ENCODE assay signal across 8 cellular contexts in genomic region chr6:27630727-27631613, GRCh38.
A peak's percentile ranks its signal among the peaks of the same experiment; 100 is the strongest.
DNase-seq lines count a peak whose midpoint lies in the region; ATAC-seq and TF ChIP-seq lines count a peak whose summit lies in the region.

No MANE protein-coding gene starts in this region.

- DNase-seq in GM10266 (ENCODE audit: extremely low spot score) (peak; percentile 53), M059J (ENCODE audit: low read depth) (peak; percentile 77), fibroblast of pulmonary artery (ENCODE audit: low read depth) (peak; percentile 57), retinal pigment epithelial cell (ENCODE audit: low read depth) (no peak), RKO (ENCODE audit: low spot score) (no peak)
- peak; percentile 51 for DNase-seq in activated CD8-positive, alpha-beta T cell treated with anti-CD3 and anti-CD28 coated beads, Interleukin-2, amount 10 ng/mL, durations not matched to agents 7 days and 5 days

- H3K9me3 Mint-ChIP-seq in activated CD8-positive, alpha-beta T cell treated with anti-CD3 and anti-CD28 coated beads, Interleukin-2, amount 10 ng/mL, durations not matched to agents 7 days and 5 days (ENCODE audit: insufficient read depth): no peaks in the 10 kb centered on the region

- H3K36me3 Mint-ChIP-seq in activated CD8-positive, alpha-beta T cell treated with anti-CD3 and anti-CD28 coated beads, Interleukin-2, amount 10 ng/mL, durations not matched to agents 7 days and 5 days (ENCODE audit: low read depth): no peaks in the 10 kb centered on the region

- peaks cover 16% of the 10 kb centered on the region for H3K4me1 Mint-ChIP-seq in activated CD8-positive, alpha-beta T cell treated with anti-CD3 and anti-CD28 coated beads, Interleukin-2, amount 10 ng/mL, durations not matched to agents 7 days and 5 days (ENCODE audit: low read depth)

- no peak overlapping the region for H3K27ac Mint-ChIP-seq in activated CD8-positive, alpha-beta T cell treated with anti-CD3 and anti-CD28 coated beads, Interleukin-2, amount 10 ng/mL, durations not matched to agents 7 days and 5 days

- peak overlapping the region; percentile 68 for H3K4me3 Mint-ChIP-seq in activated CD8-positive, alpha-beta T cell treated with anti-CD3 and anti-CD28 coated beads, Interleukin-2, amount 10 ng/mL, durations not matched to agents 7 days and 5 days

- H3K27me3 Mint-ChIP-seq in activated CD8-positive, alpha-beta T cell treated with anti-CD3 and anti-CD28 coated beads, Interleukin-2, amount 10 ng/mL, durations not matched to agents 7 days and 5 days (ENCODE audit: low read depth): peaks cover 54% of the 10 kb centered on the region

- peak overlapping the region; percentile 50 for H3K4me3 ChIP-seq in fibroblast of pulmonary artery (replicated peaks; ENCODE audit: low read depth, low read length)
- H3K4me3 ChIP-seq in retinal pigment epithelial cell (ENCODE audit: low read length): peak overlapping the region; percentile 69

- peak; percentile 75 for ATAC-seq in activated CD8-positive, alpha-beta T cell treated with anti-CD3 and anti-CD28 coated beads, Interleukin-2, amount 10 ng/mL, durations not matched to agents 7 days and 5 days
- ATAC-seq in HG03095 (IDR thresholded peaks at IDR 0.05; ENCODE audit: unreplicated experiment) (no peak), HG03442 (IDR thresholded peaks at IDR 0.05; ENCODE audit: unreplicated experiment) (no peak)

- CTCF ChIA-PET in activated CD8-positive, alpha-beta T cell treated with anti-CD3 and anti-CD28 coated beads, Interleukin-2, amount 10 ng/mL, durations not matched to agents 7 days and 5 days (lab: Charles Lee): interaction anchor here (1.4 to 3.5 kb wide), 4 partner anchors 21 to 317 kb away, joined by 3 to 14 read pairs (median 6); no protein-coding TSS in a partner anchor

- TF ChIP-seq CTCF in GM10266 (IDR thresholded peaks at IDR 0.05; ENCODE audit: control insufficient read depth, insufficient read depth, low read depth, missing control alignments) (no peak), fibroblast of pulmonary artery (IDR thresholded peaks at IDR 0.05; ENCODE audit: low read length, missing control alignments) (no peak), retinal pigment epithelial cell (conservative IDR thresholded peaks at IDR 0.05; ENCODE audit: low read depth, low read length) (peak; percentile 14)

- POLR2A ChIA-PET in activated CD8-positive, alpha-beta T cell treated with anti-CD3 and anti-CD28 coated beads, Interleukin-2, amount 10 ng/mL, durations not matched to agents 7 days and 5 days (lab: Charles Lee): no interaction called here

Comparison
In these comparisons a context has a peak if more than half of its experiments do, and no peak if none do; other contexts are left out.
1. DNase-seq: peak in GM10266 (single experiment), M059J (single experiment), activated CD8-positive, alpha-beta T cell treated with anti-CD3 and anti-CD28 coated beads, Interleukin-2, amount 10 ng/mL, durations not matched to agents 7 days and 5 days (single experiment) and fibroblast of pulmonary artery (single experiment); none in retinal pigment epithelial cell (single experiment) and RKO (single experiment).